Comparison of ENCODE assay signal across 27 cellular contexts in genomic region chr9:16637938-16638337, GRCh38.
A peak's percentile ranks its signal among the peaks of the same experiment; 100 is the strongest.
DNase-seq lines count a peak whose midpoint lies in the region; ATAC-seq and TF ChIP-seq lines count a peak whose summit lies in the region.
"Had no signal": no experiment of that assay in that cellular context is flagged by ENCODE, and none has a peak within 500 bp of the region (broad histone marks: within the 10 kb centered on the region; RNA-seq: fewer than 3 reads in every experiment).

No MANE protein-coding gene starts in this region.

- POLR2A ChIA-PET in WTC11 (lab: Charles Lee): no interaction called here

- H3K27ac ChIP-seq in mesendoderm (ENCODE audit: low read depth, low read length): no peak overlapping the region
- H3K27ac ChIP-seq: adrenal gland, colonic mucosa, left ventricle myocardium inferior had no signal

- H3K27me3 ChIP-seq in mesendoderm (ENCODE audit: insufficient read depth, low read length, poor library complexity): no peaks in the 10 kb centered on the region
- H3K27me3 ChIP-seq: adrenal gland, BE2C, colonic mucosa had no signal

- peak overlapping the region; percentile 42 for H3K27ac Mint-ChIP-seq in WTC11
- H3K27ac Mint-ChIP-seq in progenitor cell of endocrine pancreas: no peak overlapping the region
- H3K27ac Mint-ChIP-seq: activated naive CD4-positive, alpha-beta T cell treated with anti-CD3 and anti-CD28 coated beads, Interleukin-2, amount 10 ng/mL, durations not matched to agents 7 days and 5 days; natural killer cell had no signal

- H3K27me3 Mint-ChIP-seq in WTC11 (ENCODE audit: low read depth): no peaks in the 10 kb centered on the region
- H3K27me3 Mint-ChIP-seq in progenitor cell of endocrine pancreas: no peaks in the 10 kb centered on the region
- H3K27me3 Mint-ChIP-seq: activated naive CD4-positive, alpha-beta T cell treated with anti-CD3 and anti-CD28 coated beads, Interleukin-2, amount 10 ng/mL, durations not matched to agents 7 days and 5 days had no signal

- WGBS in mesendoderm (ENCODE audit: extremely low coverage, insufficient coverage, low lambda C conversion rate): no CpG with 5 or more reads among the region's 5 CpGs

- no peaks in the 10 kb centered on the region for H3K9me3 Mint-ChIP-seq in WTC11
- H3K9me3 Mint-ChIP-seq in progenitor cell of endocrine pancreas (ENCODE audit: low read depth): no peaks in the 10 kb centered on the region
- H3K9me3 Mint-ChIP-seq: activated naive CD4-positive, alpha-beta T cell treated with anti-CD3 and anti-CD28 coated beads, Interleukin-2, amount 10 ng/mL, durations not matched to agents 7 days and 5 days; natural killer cell had no signal

- H3K4me2 ChIP-seq in mesendoderm (ENCODE audit: low read length): no peak overlapping the region

- H3K36me3 Mint-ChIP-seq in WTC11 (no peaks in the 10 kb centered on the region), progenitor cell of endocrine pancreas (ENCODE audit: insufficient read depth) (no peaks in the 10 kb centered on the region)
- H3K36me3 Mint-ChIP-seq: activated naive CD4-positive, alpha-beta T cell treated with anti-CD3 and anti-CD28 coated beads, Interleukin-2, amount 10 ng/mL, durations not matched to agents 7 days and 5 days; natural killer cell had no signal

- no peak overlapping the region for H2BK15ac ChIP-seq in mesendoderm (replicated peaks; ENCODE audit: low read depth)

- no peak for ATAC-seq in WTC11
- ATAC-seq: HCT116, HepG2, natural killer cell had no signal

- no peak overlapping the region for H3K4me3 Mint-ChIP-seq in WTC11
- no peak overlapping the region for H3K4me3 Mint-ChIP-seq in progenitor cell of endocrine pancreas (ENCODE audit: low read depth)
- H3K4me3 Mint-ChIP-seq: activated naive CD4-positive, alpha-beta T cell treated with anti-CD3 and anti-CD28 coated beads, Interleukin-2, amount 10 ng/mL, durations not matched to agents 7 days and 5 days; natural killer cell had no signal

- H3K9ac ChIP-seq in mesendoderm (ENCODE audit: low read length): no peak overlapping the region

- H2BK5ac ChIP-seq in mesendoderm (ENCODE audit: low read length): no peak overlapping the region

- no peak overlapping the region for H3K4me3 ChIP-seq in mesendoderm (ENCODE audit: low read length)
- H3K4me3 ChIP-seq: adrenal gland, colonic mucosa, left ventricle myocardium inferior had no signal

- DNase-seq in EH (ENCODE audit: low read depth): peak; percentile 46
- DNase-seq in WTC11 (ENCODE audit: low spot score): no peak
- DNase-seq in fibroblast of peridontal ligament (ENCODE audit: extremely low read depth): peak; percentile 79
- peak; percentile 28 for DNase-seq in renal cortical epithelial cell (ENCODE audit: low read depth)
- DNase-seq in mesendoderm: no peak
- no peak for DNase-seq in cerebellar nuclear complex (lab: John Stamatoyannopoulos, UW)
- no peak for DNase-seq in progenitor cell of endocrine pancreas (ENCODE audit: low spot score, unreplicated experiment)
- DNase-seq: activated CD4-positive, alpha-beta T cell treated with anti-CD3 and anti-CD28 coated beads, Interleukin-2, amount 50 U/mL, for 48 hours; activated CD4-positive, CD25-positive, alpha-beta regulatory T cell treated with anti-CD3 and anti-CD28 coated beads, Interleukin-2, amount 50 U/mL, for 72 hours; activated naive CD4-positive, alpha-beta T cell treated with anti-CD3 and anti-CD28 coated beads, Interleukin-2, amount 10 ng/mL, durations not matched to agents 7 days and 5 days; adrenal gland; BE2C; colonic mucosa; DMS153; effector CD4-positive, alpha-beta T cell; Karpas-422; left ventricle myocardium inferior; natural killer cell; NCI-H1436; NCI-H2081; NCI-H2227 treated with DMSO at 0.1 percent for 48 hours; NCI-H526; NK-92 treated with Interleukin-12 subunit alpha and Interleukin-12 subunit beta, amount 100 ng/mL, for 24 hours; Right ventricle myocardium superior; stimulated activated naive CD4-positive, alpha-beta T cell treated with Interleukin-2 at 50 U/mL for 16 hours had no signal

- H3K4me1 Mint-ChIP-seq in WTC11: peaks cover 24% of the 10 kb centered on the region
- no peaks in the 10 kb centered on the region for H3K4me1 Mint-ChIP-seq in progenitor cell of endocrine pancreas (ENCODE audit: low read depth)
- H3K4me1 Mint-ChIP-seq: activated naive CD4-positive, alpha-beta T cell treated with anti-CD3 and anti-CD28 coated beads, Interleukin-2, amount 10 ng/mL, durations not matched to agents 7 days and 5 days had no signal

- CTCF ChIA-PET in WTC11 (lab: Charles Lee): no interaction called here

- no peaks in the 10 kb centered on the region for H3K4me1 ChIP-seq in mesendoderm (ENCODE audit: control insufficient read depth, low read depth, low read length)
- H3K4me1 ChIP-seq: BE2C, colonic mucosa, left ventricle myocardium inferior had no signal

- H3K18ac ChIP-seq in mesendoderm (ENCODE audit: low read length): no peak overlapping the region

- no peak overlapping the region for H3K4ac ChIP-seq in mesendoderm (ENCODE audit: low read depth, low read length)

- no peaks in the 10 kb centered on the region for H3K36me3 ChIP-seq in mesendoderm (ENCODE audit: control insufficient read depth, insufficient read depth, low read length)
- H3K36me3 ChIP-seq: adrenal gland, BE2C, colonic mucosa, left ventricle myocardium inferior had no signal

- H3K79me1 ChIP-seq in mesendoderm (ENCODE audit: low read length): no peaks in the 10 kb centered on the region

- no peak overlapping the region for H2BK120ac ChIP-seq in mesendoderm (ENCODE audit: low read depth, low read length)

- TF ChIP-seq CTCF in WTC11 (IDR thresholded peaks at IDR 0.05) (no peak), progenitor cell of endocrine pancreas (IDR thresholded peaks at IDR 0.05; ENCODE audit: unreplicated experiment) (no peak)

- H2AK5ac ChIP-seq in mesendoderm (ENCODE audit: low read length): no peak overlapping the region

- no peaks in the 10 kb centered on the region for H3K79me2 ChIP-seq in mesendoderm (ENCODE audit: control insufficient read depth, insufficient read depth, low read length)

- no peak overlapping the region for H4K8ac ChIP-seq in mesendoderm (ENCODE audit: low read depth, low read length)

- H3K23ac ChIP-seq in mesendoderm (ENCODE audit: low read length): no peak overlapping the region

- H4K5ac ChIP-seq in mesendoderm (ENCODE audit: low read length): no peak overlapping the region

- no peak overlapping the region for H3K56ac ChIP-seq in mesendoderm (ENCODE audit: low read length)

TF ChIP-seq in WTC11, 78 proteins besides CTCF, POLR2A, EP300 and RAD21 (continues in another document):
- TF ChIP-seq ZNF671 (CRISPR knock-in tag; IDR thresholded peaks at IDR 0.05) (no peak), FOXK1 (CRISPR knock-in tag; IDR thresholded peaks at IDR 0.05) (no peak), CREM (CRISPR knock-in tag; IDR thresholded peaks at IDR 0.05) (no peak), IRF2 (CRISPR knock-in tag; IDR thresholded peaks at IDR 0.05; ENCODE audit: borderline replicate concordance, low read depth) (no peak), AFF4 (CRISPR knock-in tag; IDR thresholded peaks at IDR 0.05; ENCODE audit: borderline replicate concordance) (no peak), HMGXB4 (CRISPR knock-in tag; IDR thresholded peaks at IDR 0.05) (no peak), ZNF396 (CRISPR knock-in tag; IDR thresholded peaks at IDR 0.05; ENCODE audit: borderline replicate concordance) (no peak)

Comparison
In these comparisons a context has a peak if more than half of its experiments do, and no peak if none do; other contexts are left out.
1. DNase-seq: peak in EH (single experiment), fibroblast of peridontal ligament (single experiment) and renal cortical epithelial cell (single experiment); none in WTC11 (single experiment), mesendoderm (single experiment), cerebellar nuclear complex (0 of 2) and progenitor cell of endocrine pancreas (single experiment).